8 cellular contexts compared by ENCODE assay signal in the genomic region with DNA sequence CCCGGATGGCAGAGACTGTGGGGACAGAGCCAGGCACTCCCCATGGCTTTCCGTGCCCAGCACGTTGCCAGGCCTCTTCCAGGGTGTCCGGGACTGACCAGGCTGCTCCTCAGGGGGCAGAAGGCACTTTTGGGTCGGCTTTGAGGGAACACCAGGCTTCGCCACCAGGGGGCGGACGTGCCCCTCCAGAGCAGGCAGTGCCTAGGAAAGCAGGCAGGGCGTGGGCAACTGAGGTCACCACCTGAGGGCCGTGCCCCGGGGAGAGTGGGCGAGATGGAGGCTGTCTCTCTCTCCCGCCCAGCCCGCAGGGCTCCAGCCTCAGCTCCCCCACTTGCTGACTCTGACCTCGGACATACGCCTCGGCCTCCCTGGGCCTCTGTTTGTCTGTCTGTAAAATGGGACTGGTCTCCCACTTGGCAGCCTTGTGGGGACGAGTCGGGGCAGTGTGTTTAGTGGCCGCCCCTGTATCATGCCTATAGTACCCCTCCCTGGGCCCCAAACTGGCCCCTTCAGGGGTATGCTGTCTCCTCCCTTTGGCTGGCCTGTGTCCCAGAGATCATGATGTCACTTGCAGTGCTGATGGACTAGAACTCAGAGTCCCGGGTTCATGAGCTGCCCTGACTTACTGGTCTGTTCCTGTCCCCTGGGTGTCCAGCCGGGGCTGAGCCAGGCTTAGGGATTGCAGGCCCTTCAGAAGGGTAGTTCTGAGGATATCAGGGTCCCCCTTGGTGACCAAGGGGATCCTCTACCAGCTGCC. TPM values are rescaled to one million over a fixed set of nuclear protein-coding genes. Genes with fewer than 3 reads are reported as not detected.
A peak's percentile ranks its signal among the peaks of the same experiment; 100 is the strongest.
DNase-seq lines count a peak whose midpoint lies in the region; ATAC-seq and TF ChIP-seq lines count a peak whose summit lies in the region.

No MANE protein-coding gene starts in this region.

- no peaks in the 10 kb centered on the region for H3K27me3 ChIP-seq in CD8-positive, alpha-beta memory T cell (ENCODE audit: insufficient read depth, low read length, poor library complexity, severe bottlenecking)
- no peaks in the 10 kb centered on the region for H3K27me3 ChIP-seq in HL-60 (ENCODE audit: insufficient read depth, poor library complexity, severe bottlenecking)
- no peaks in the 10 kb centered on the region for H3K27me3 ChIP-seq in uterus

- H3K27ac Mint-ChIP-seq in CD8-positive, alpha-beta memory T cell: peak overlapping the region in 5 of 8 donors; percentile 34 to 86 (median 56)
- no peak overlapping the region for H3K27ac Mint-ChIP-seq in activated naive CD4-positive, alpha-beta T cell treated with anti-CD3 and anti-CD28 coated beads, Interleukin-2, amount 10 ng/mL, durations not matched to agents 7 days and 5 days

- TF ChIP-seq POLR2A in uterus (IDR thresholded peaks at IDR 0.05): no peak

- H3K36me3 ChIP-seq in CD8-positive, alpha-beta memory T cell (ENCODE audit: insufficient read depth, low read length): no peaks in the 10 kb centered on the region
- no peaks in the 10 kb centered on the region for H3K36me3 ChIP-seq in uterus

- peak; percentile 78 for TF ChIP-seq CTCF in HL-60 (IDR thresholded peaks at IDR 0.05; ENCODE audit: insufficient read depth, low read length)
- TF ChIP-seq CTCF in uterus (IDR thresholded peaks at IDR 0.05): peak; percentile 80 to 96 (median 92)

- H3K9me3 Mint-ChIP-seq in CD8-positive, alpha-beta memory T cell: no peaks in the 10 kb centered on the region
- H3K9me3 Mint-ChIP-seq in activated naive CD4-positive, alpha-beta T cell treated with anti-CD3 and anti-CD28 coated beads, Interleukin-2, amount 10 ng/mL, durations not matched to agents 7 days and 5 days: no peaks in the 10 kb centered on the region

- intact Hi-C loops in Right ventricle myocardium superior (cut with DNase I) (loop anchor here (5.0 kb wide), 1 partner anchor 40 kb away; no protein-coding TSS in a partner anchor), uterus (cut with DNase I; ENCODE audit: low total_unique reads) (loop anchor here (5.0 kb wide), 1 partner anchor 40 kb away; no protein-coding TSS in a partner anchor)

- H3K4me1 ChIP-seq in CD8-positive, alpha-beta memory T cell (ENCODE audit: insufficient read depth, low read length): peaks cover 15% of the 10 kb centered on the region
- H3K4me1 ChIP-seq in uterus: peaks cover 4 to 7% of the 10 kb centered on the region in 2 donors

- DNase-seq in CD8-positive, alpha-beta memory T cell: peak; percentile 76 to 90 (median 85)
- DNase-seq in HL-60 (ENCODE audit: low read depth in 1 of 2, low spot score in 1 of 2) (peak; percentile 53 to 68), SKM-1 treated with dmso at 0.1 percent for 144 hours (lab: John Stamatoyannopoulos, UW; ENCODE audit: unreplicated experiment) (peak; percentile 50), Right ventricle myocardium superior (peak; percentile 89), renal cortical epithelial cell (ENCODE audit: low read depth) (peak; percentile 39), uterus (peak; percentile 76 to 78)
- DNase-seq in activated naive CD4-positive, alpha-beta T cell treated with anti-CD3 and anti-CD28 coated beads, Interleukin-2, amount 10 ng/mL, durations not matched to agents 7 days and 5 days: peak; percentile 88

- peaks cover 6 to 27% (median 20%) of the 10 kb centered on the region in 3 donors for H3K4me1 Mint-ChIP-seq in CD8-positive, alpha-beta memory T cell
- peaks cover 9% of the 10 kb centered on the region for H3K4me1 Mint-ChIP-seq in activated naive CD4-positive, alpha-beta T cell treated with anti-CD3 and anti-CD28 coated beads, Interleukin-2, amount 10 ng/mL, durations not matched to agents 7 days and 5 days

- no peak overlapping the region for H3K27ac ChIP-seq in CD8-positive, alpha-beta memory T cell (ENCODE audit: low read depth, low read length)
- no peak overlapping the region for H3K27ac ChIP-seq in HL-60 (replicated peaks)
- H3K27ac ChIP-seq in uterus: peak overlapping the region; percentile 76 to 90

- peaks cover 0 to 2% (median 1%) of the 10 kb centered on the region in 3 donors for H3K36me3 Mint-ChIP-seq in CD8-positive, alpha-beta memory T cell
- H3K36me3 Mint-ChIP-seq in activated naive CD4-positive, alpha-beta T cell treated with anti-CD3 and anti-CD28 coated beads, Interleukin-2, amount 10 ng/mL, durations not matched to agents 7 days and 5 days: no peaks in the 10 kb centered on the region

- no peak overlapping the region for H3K4me3 ChIP-seq in CD8-positive, alpha-beta memory T cell (ENCODE audit: low read length)
- H3K4me3 ChIP-seq in HL-60 (replicated peaks; ENCODE audit: insufficient read depth, low read length) (no peak overlapping the region), uterus (no peak overlapping the region)

- CTCF ChIA-PET in CD8-positive, alpha-beta memory T cell (lab: Charles Lee): interaction anchor here (0.8 to 4.1 kb wide), 11 partner anchors 8 to 43 kb away, joined by 4 to 42 read pairs (median 6); no protein-coding TSS in a partner anchor
- CTCF ChIA-PET in activated naive CD4-positive, alpha-beta T cell treated with anti-CD3 and anti-CD28 coated beads, Interleukin-2, amount 10 ng/mL, durations not matched to agents 7 days and 5 days (lab: Charles Lee): interaction anchor here (1.1 to 5.6 kb wide), 4 partner anchors 13 to 37 kb away, joined by 5 to 28 read pairs (median 8); no protein-coding TSS in a partner anchor

- no peaks in the 10 kb centered on the region for H3K27me3 Mint-ChIP-seq in CD8-positive, alpha-beta memory T cell
- H3K27me3 Mint-ChIP-seq in activated naive CD4-positive, alpha-beta T cell treated with anti-CD3 and anti-CD28 coated beads, Interleukin-2, amount 10 ng/mL, durations not matched to agents 7 days and 5 days: peaks cover 26% of the 10 kb centered on the region

- ATAC-seq in Right ventricle myocardium superior (ENCODE audit: poor library complexity) (peak; percentile 61), GM18867 (IDR thresholded peaks at IDR 0.05; ENCODE audit: unreplicated experiment) (no peak)

- POLR2A ChIA-PET in CD8-positive, alpha-beta memory T cell (lab: Charles Lee): no interaction called here

- H3K9me3 ChIP-seq in CD8-positive, alpha-beta memory T cell (ENCODE audit: low read length): no peaks in the 10 kb centered on the region
- H3K9me3 ChIP-seq in uterus: no peaks in the 10 kb centered on the region

- H3K4me3 Mint-ChIP-seq in CD8-positive, alpha-beta memory T cell: peak overlapping the region in 2 of 7 donors; percentile 6 to 41
- H3K4me3 Mint-ChIP-seq in activated naive CD4-positive, alpha-beta T cell treated with anti-CD3 and anti-CD28 coated beads, Interleukin-2, amount 10 ng/mL, durations not matched to agents 7 days and 5 days: no peak overlapping the region

RNA-seq across cellular contexts. Expression of a gene that starts 4.4 kb away (rescaled TPM):
- total RNA-seq in CD8-positive, alpha-beta memory T cell: 10 to 100 TPM; 26.4 to 29.9 TPM
- polyA plus RNA-seq in CD8-positive, alpha-beta memory T cell: 175 TPM
- total RNA-seq in Right ventricle myocardium superior (2.9 TPM), renal cortical epithelial cell (9.2 and 12.4 TPM in 2 replicates), uterus (10 to 100 TPM in 2 of 4 donors, 1 to 10 TPM in 1, under 1 TPM in 1; 0.29 to 20.0 (median 10.8) TPM)

RNA-seq across cellular contexts. Expression of a gene that starts 54.8 kb away (rescaled TPM):
- total RNA-seq in CD8-positive, alpha-beta memory T cell: under 1 TPM; 0.42 to 0.49 TPM
- polyA plus RNA-seq in CD8-positive, alpha-beta memory T cell: not detected
- not detected for total RNA-seq in Right ventricle myocardium superior
- 5.3 and 25.0 TPM in 2 replicates for total RNA-seq in renal cortical epithelial cell
- total RNA-seq in uterus: 1 to 10 TPM in 2 of 4 donors, not detected in 2; 1.8 to 4.4 TPM

Comparison
In these comparisons a context has a peak if more than half of its experiments do, and no peak if none do; other contexts are left out.
1. DNase-seq: peak in every context shown above with its lines; median percentile 89 in Right ventricle myocardium superior; 88 in activated naive CD4-positive, alpha-beta T cell treated with anti-CD3 and anti-CD28 coated beads, Interleukin-2, amount 10 ng/mL, durations not matched to agents 7 days and 5 days; 85 in CD8-positive, alpha-beta memory T cell; 77 in uterus; 60 in HL-60; 50 in SKM-1 treated with dmso at 0.1 percent for 144 hours; 39 in renal cortical epithelial cell.
2. H3K27ac ChIP-seq: peak in uterus (2 of 2); none in CD8-positive, alpha-beta memory T cell (single experiment) and HL-60 (single experiment).